Comparison of ENCODE assay signal across 11 cellular contexts in the genomic region with DNA sequence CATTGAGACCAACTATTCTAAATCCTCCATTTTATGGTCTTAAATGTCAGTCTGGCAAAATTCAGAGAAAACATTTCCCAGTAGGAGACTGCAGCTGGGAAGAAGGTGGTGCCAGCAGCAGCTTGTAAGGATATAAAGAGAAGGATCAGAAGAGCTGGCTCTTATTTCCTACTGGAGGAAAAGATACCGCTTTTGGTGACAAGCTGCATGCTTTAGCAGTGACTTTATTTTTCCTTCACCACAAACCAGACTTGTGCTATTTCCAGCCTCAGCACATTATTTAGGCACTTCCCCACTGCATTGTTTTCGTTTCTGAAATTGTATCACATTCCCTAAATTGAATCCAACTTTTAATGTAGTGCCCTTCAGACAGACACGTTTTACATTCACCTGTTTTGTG. TPM values are rescaled to one million over a fixed set of nuclear protein-coding genes. Genes with fewer than 3 reads are reported as not detected.
A peak's percentile ranks its signal among the peaks of the same experiment; 100 is the strongest.
DNase-seq lines count a peak whose midpoint lies in the region; ATAC-seq, FAIRE-seq and TF ChIP-seq lines count a peak whose summit lies in the region.
"Had no signal": no experiment of that assay in that cellular context is flagged by ENCODE, and none has a peak within 500 bp of the region (broad histone marks: within the 10 kb centered on the region; RNA-seq: fewer than 3 reads in every experiment).

No MANE protein-coding gene starts in this region.

- H3K27me3 ChIP-seq in right lobe of liver (no peaks in the 10 kb centered on the region), HepG2 (ENCODE audit: control insufficient read depth in 1 of 2, insufficient read depth in 2 of 2, low read length in 2 of 2) (no peaks in the 10 kb centered on the region), left ventricle myocardium inferior (ENCODE audit: low read depth) (no peaks in the 10 kb centered on the region), vagina (no peaks in the 10 kb centered on the region)

- in situ Hi-C loops in HepG2 (cut with HindIII; ENCODE audit: extremely low pct_ligation_motif_present, low pct_unique_long_range_greater_than_20kb), result no loop called here

- no TSS peak for BruUV-seq in HepG2 (replicated peaks; lab: Mats Ljungman, UMichigan)

- H3K27me3 Mint-ChIP-seq in activated T-helper 1 cell treated with anti-CD3 and anti-CD28 coated beads, Interleukin-12 subunit alpha, Interleukin-12 subunit beta, Interleukin-2, Interleukin-4 antibody, amounts not matched to agents 30 ng/mL and 10 ng/mL and 1 ng/mL, durations not matched to agents 14 hours and 24 hours and 36 hours (ENCODE audit: insufficient read depth), result no peaks in the 10 kb centered on the region
- H3K27me3 Mint-ChIP-seq: naive B cell had no signal

- peaks cover 34% of the 10 kb centered on the region; the same call in 1 of the 2 replicates for H4K20me1 ChIP-seq in HepG2 (ENCODE audit: insufficient read depth, low read length)

- CTCF ChIA-PET in HepG2 (lab: Yijun Ruan, JAX; ENCODE audit: low intra/inter-chr PET ratio, low total read pairs), result no interaction called here

- no peaks in the 10 kb centered on the region for H3K9me3 Mint-ChIP-seq in activated T-helper 1 cell treated with anti-CD3 and anti-CD28 coated beads, Interleukin-12 subunit alpha, Interleukin-12 subunit beta, Interleukin-2, Interleukin-4 antibody, amounts not matched to agents 30 ng/mL and 10 ng/mL and 1 ng/mL, durations not matched to agents 14 hours and 24 hours and 36 hours
- H3K9me3 Mint-ChIP-seq: naive B cell had no signal

- peak overlapping the region; percentile 0 for H3K27ac Mint-ChIP-seq in activated T-helper 1 cell treated with anti-CD3 and anti-CD28 coated beads, Interleukin-12 subunit alpha, Interleukin-12 subunit beta, Interleukin-2, Interleukin-4 antibody, amounts not matched to agents 30 ng/mL and 10 ng/mL and 1 ng/mL, durations not matched to agents 14 hours and 24 hours and 36 hours

- H2AFZ ChIP-seq in HepG2 (ENCODE audit: low read length), result no peak overlapping the region

- H3K36me3 Mint-ChIP-seq in activated T-helper 1 cell treated with anti-CD3 and anti-CD28 coated beads, Interleukin-12 subunit alpha, Interleukin-12 subunit beta, Interleukin-2, Interleukin-4 antibody, amounts not matched to agents 30 ng/mL and 10 ng/mL and 1 ng/mL, durations not matched to agents 14 hours and 24 hours and 36 hours (ENCODE audit: low read depth), result peaks cover 16% of the 10 kb centered on the region
- H3K36me3 Mint-ChIP-seq: naive B cell had no signal

- H3K79me2 ChIP-seq in HepG2 (ENCODE audit: insufficient read depth, low read length), result peaks cover 47% of the 10 kb centered on the region

- H3K4me2 ChIP-seq in HepG2 (ENCODE audit: low read depth, low read length), result no peak overlapping the region

- no peaks in the 10 kb centered on the region for H3K9me3 ChIP-seq in right lobe of liver
- H3K9me3 ChIP-seq in HepG2 (ENCODE audit: low read length), result no peaks in the 10 kb centered on the region
- no peaks in the 10 kb centered on the region for H3K9me3 ChIP-seq in left ventricle myocardium inferior (replicated peaks)
- no peaks in the 10 kb centered on the region for H3K9me3 ChIP-seq in vagina

- POLR2A ChIA-PET in HepG2 (lab: Yijun Ruan, JAX), result no interaction called here

- H3K9ac ChIP-seq in HepG2 (ENCODE audit: insufficient read depth, low read depth, low read length), result no peak overlapping the region

- intact Hi-C loops in right lobe of liver (cut with DNase I), result no loop called here
- intact Hi-C loops in HepG2 (cut with micrococcal nuclease; ENCODE audit: unreplicated experiment), result no loop called here
- intact Hi-C loops in activated T-helper 1 cell treated with anti-CD3 and anti-CD28 coated beads, Interleukin-12 subunit alpha, Interleukin-12 subunit beta, Interleukin-2, Interleukin-4 antibody, amounts not matched to agents 30 ng/mL and 10 ng/mL and 1 ng/mL, durations not matched to agents 14 hours and 24 hours and 36 hours (cut with micrococcal nuclease), result no loop called here
- intact Hi-C loops in left ventricle myocardium inferior (cut with micrococcal nuclease), result no loop called here
- intact Hi-C loops in vagina (cut with DNase I), result no loop called here

- no peak for FAIRE-seq in HepG2 (lab: Jason Lieb, UNC)

- no peak for TF ChIP-seq RAD21 in HepG2 (CRISPR knock-in tag; IDR thresholded peaks at IDR 0.05)

- peak in 3 of 4 donors; percentile 30 to 45 (median 42) for ATAC-seq in right lobe of liver
- no peak for ATAC-seq in HepG2

- no peak for TF ChIP-seq POLR2A in right lobe of liver (IDR thresholded peaks at IDR 0.05)
- no peak for TF ChIP-seq POLR2A in HepG2 (IDR thresholded peaks at IDR 0.05; ENCODE audit: insufficient read depth in 1 of 2, low read depth in 2 of 2, low read length in 2 of 2)
- no peak for TF ChIP-seq POLR2A in vagina (IDR thresholded peaks at IDR 0.05)

- H3K4me1 Mint-ChIP-seq in activated T-helper 1 cell treated with anti-CD3 and anti-CD28 coated beads, Interleukin-12 subunit alpha, Interleukin-12 subunit beta, Interleukin-2, Interleukin-4 antibody, amounts not matched to agents 30 ng/mL and 10 ng/mL and 1 ng/mL, durations not matched to agents 14 hours and 24 hours and 36 hours (ENCODE audit: low read depth), result peaks cover 41% of the 10 kb centered on the region

- H3K4me3 Mint-ChIP-seq in activated T-helper 1 cell treated with anti-CD3 and anti-CD28 coated beads, Interleukin-12 subunit alpha, Interleukin-12 subunit beta, Interleukin-2, Interleukin-4 antibody, amounts not matched to agents 30 ng/mL and 10 ng/mL and 1 ng/mL, durations not matched to agents 14 hours and 24 hours and 36 hours, result no peak overlapping the region
- H3K4me3 Mint-ChIP-seq: naive B cell had no signal

- H3K27ac ChIP-seq in right lobe of liver (no peak overlapping the region), HepG2 (ENCODE audit: extremely low read length, insufficient read depth, low read length) (no peak overlapping the region), left ventricle myocardium inferior (replicated peaks) (peak overlapping the region; percentile 34), vagina (peak overlapping the region; percentile 49)

- 46% methylated on average over 3 of the region's 3 CpGs for WGBS in right lobe of liver (ENCODE audit: insufficient coverage, low coverage, low lambda C conversion rate, missing lambda C conversion rate)
- 90% methylated on average over 3 of the region's 3 CpGs for WGBS in HepG2 (ENCODE audit: low lambda C conversion rate)

- TF ChIP-seq CTCF in right lobe of liver (IDR thresholded peaks at IDR 0.05) (no peak), HepG2 (CRISPR knock-in tag; IDR thresholded peaks at IDR 0.05) (no peak), left ventricle myocardium inferior (IDR thresholded peaks at IDR 0.05; ENCODE audit: borderline replicate concordance) (no peak), vagina (IDR thresholded peaks at IDR 0.05) (no peak)

- TF ChIP-seq EP300 in HepG2 (IDR thresholded peaks at IDR 0.05; ENCODE audit: low read depth in 2 of 2, low read length in 2 of 2), result no peak
- TF ChIP-seq EP300 in HepG2 (CRISPR knock-in tag; IDR thresholded peaks at IDR 0.05; ENCODE audit: borderline replicate concordance), result no peak

- DNase-seq in right lobe of liver, result no peak
- no peak for DNase-seq in HepG2 (ENCODE audit: low spot score)
- no peak for DNase-seq in activated T-helper 1 cell treated with anti-CD3 and anti-CD28 coated beads, Interleukin-12 subunit alpha, Interleukin-12 subunit beta, Interleukin-2, Interleukin-4 antibody, amounts not matched to agents 30 ng/mL and 10 ng/mL and 1 ng/mL, durations not matched to agents 14 hours and 24 hours and 36 hours (ENCODE audit: low spot score)
- no peak for DNase-seq in left ventricle myocardium inferior
- DNase-seq in vagina (ENCODE audit: extremely low spot score in 2 of 2), result no peak
- no peak for DNase-seq in NCI-H1048 (lab: John Stamatoyannopoulos, UW)
- DNase-seq in NCI-H1930 (lab: John Stamatoyannopoulos, UW), result no peak
- DNase-seq in medulla oblongata (ENCODE audit: extremely low spot score), result no peak
- DNase-seq: activated gamma-delta T cell, DMS53, naive B cell had no signal

- H3K4me3 ChIP-seq in right lobe of liver (no peak overlapping the region), HepG2 (replicated peaks in 1 of 3; ENCODE audit: insufficient read depth in 1 of 3, low read depth in 2 of 3, low read length in 3 of 3) (no peak overlapping the region), left ventricle myocardium inferior (no peak overlapping the region), vagina (no peak overlapping the region)

- peaks cover 0 to 18% (median 2%) of the 10 kb centered on the region in 4 donors for H3K4me1 ChIP-seq in right lobe of liver
- no peaks in the 10 kb centered on the region for H3K4me1 ChIP-seq in HepG2 (ENCODE audit: insufficient read depth, low read length)
- H3K4me1 ChIP-seq in left ventricle myocardium inferior, result peaks cover 98% of the 10 kb centered on the region
- H3K4me1 ChIP-seq in vagina, result peaks cover 91% of the 10 kb centered on the region

- H3K36me3 ChIP-seq in right lobe of liver, result no peaks in the 10 kb centered on the region
- no peaks in the 10 kb centered on the region; a peak in 3 of 5 replicates for H3K36me3 ChIP-seq in HepG2 (replicated peaks in 1 of 2; ENCODE audit: control insufficient read depth in 1 of 2, insufficient read depth in 2 of 2, low read length in 2 of 2)
- no peaks in the 10 kb centered on the region for H3K36me3 ChIP-seq in left ventricle myocardium inferior
- H3K36me3 ChIP-seq in vagina, result no peaks in the 10 kb centered on the region

RNA-seq across cellular contexts. Expression of gene RNF11, which starts 28.4 kb away (rescaled TPM):
- total RNA-seq in right lobe of liver (10 to 100 TPM; 35.1 to 60.1 (median 50.0) TPM), HepG2 (2016; rRNA removed; fragmentation: Illumina TruSeq; extraction: Trizol) (41.2 and 49.0 TPM in 2 replicates), left ventricle myocardium inferior (116 TPM), vagina (73.9 TPM)
- total RNA-seq in HepG2 (2016; cell fraction: cytosol; rRNA removed; fragmentation: Illumina TruSeq; extraction: Trizol; ENCODE audit: low read depth), result 40.4 and 41.7 TPM in 2 replicates
- 44.1 and 44.9 TPM in 2 replicates for total RNA-seq in HepG2 (2016; cell fraction: insoluble cytoplasmic fraction; rRNA removed; fragmentation: Illumina TruSeq; extraction: Trizol)
- 108 and 109 TPM in 2 replicates for total RNA-seq in HepG2 (2016; cell fraction: membrane; rRNA removed; fragmentation: Illumina TruSeq; extraction: Trizol)
- total RNA-seq in HepG2 (2016; cell fraction: nucleus; rRNA removed; fragmentation: Illumina TruSeq; extraction: Trizol), result 14.6 and 15.0 TPM in 2 replicates
- 41.1 and 48.8 TPM in 2 replicates for polyA plus RNA-seq in HepG2 (2011; rRNA removed)
- 22.4 and 47.6 TPM in 2 replicates for polyA plus RNA-seq in HepG2 (2011; cell fraction: cytosol; rRNA removed)
- 9.7 and 20.8 TPM in 2 replicates for polyA plus RNA-seq in HepG2 (2011; cell fraction: nucleus; rRNA removed)
- polyA plus RNA-seq in HepG2 (2012), result 50.9 and 62.3 TPM in 2 replicates
- 51.9 and 57.1 TPM in 2 replicates for polyA plus RNA-seq in HepG2 (2016; cell fraction: cytosol; fragmentation: Illumina TruSeq; extraction: Trizol; ENCODE audit: low read depth)
- 45.2 and 55.5 TPM in 2 replicates for polyA plus RNA-seq in HepG2 (2016; cell fraction: insoluble cytoplasmic fraction; fragmentation: Illumina TruSeq; extraction: Trizol; ENCODE audit: low read depth)
- 101 and 102 TPM in 2 replicates for polyA plus RNA-seq in HepG2 (2016; cell fraction: membrane; fragmentation: Illumina TruSeq; extraction: Trizol; ENCODE audit: low read depth)
- 23.0 and 30.8 TPM in 2 replicates for polyA plus RNA-seq in HepG2 (2016; cell fraction: nucleus; fragmentation: Illumina TruSeq; extraction: Trizol; ENCODE audit: insufficient read depth, low read depth)
- polyA minus RNA-seq in HepG2 (2011; rRNA and poly(A)+ RNA removed; ENCODE audit: low replicate concordance), result 56.8 and 62.3 TPM in 2 replicates
- polyA minus RNA-seq in HepG2 (2011; cell fraction: cytosol; rRNA and poly(A)+ RNA removed), result 36.2 and 53.5 TPM in 2 replicates
- polyA minus RNA-seq in HepG2 (2011; cell fraction: nucleus; rRNA and poly(A)+ RNA removed), result 20.1 and 41.4 TPM in 2 replicates
- total RNA-seq in activated T-helper 1 cell treated with anti-CD3 and anti-CD28 coated beads, Interleukin-12 subunit alpha, Interleukin-12 subunit beta, Interleukin-2, Interleukin-4 antibody, amounts not matched to agents 30 ng/mL and 10 ng/mL and 1 ng/mL, durations not matched to agents 14 hours and 24 hours and 36 hours, result 28.4 and 29.6 TPM in 2 replicates

Comparison
In these comparisons a context has a peak if more than half of its experiments do, and no peak if none do; other contexts are left out.
1. H3K27ac ChIP-seq: peak in left ventricle myocardium inferior (single experiment) and vagina (single experiment); none in right lobe of liver (0 of 3) and HepG2 (single experiment).